ENCODE assay signal across 11 cellular contexts in the genomic region with DNA sequence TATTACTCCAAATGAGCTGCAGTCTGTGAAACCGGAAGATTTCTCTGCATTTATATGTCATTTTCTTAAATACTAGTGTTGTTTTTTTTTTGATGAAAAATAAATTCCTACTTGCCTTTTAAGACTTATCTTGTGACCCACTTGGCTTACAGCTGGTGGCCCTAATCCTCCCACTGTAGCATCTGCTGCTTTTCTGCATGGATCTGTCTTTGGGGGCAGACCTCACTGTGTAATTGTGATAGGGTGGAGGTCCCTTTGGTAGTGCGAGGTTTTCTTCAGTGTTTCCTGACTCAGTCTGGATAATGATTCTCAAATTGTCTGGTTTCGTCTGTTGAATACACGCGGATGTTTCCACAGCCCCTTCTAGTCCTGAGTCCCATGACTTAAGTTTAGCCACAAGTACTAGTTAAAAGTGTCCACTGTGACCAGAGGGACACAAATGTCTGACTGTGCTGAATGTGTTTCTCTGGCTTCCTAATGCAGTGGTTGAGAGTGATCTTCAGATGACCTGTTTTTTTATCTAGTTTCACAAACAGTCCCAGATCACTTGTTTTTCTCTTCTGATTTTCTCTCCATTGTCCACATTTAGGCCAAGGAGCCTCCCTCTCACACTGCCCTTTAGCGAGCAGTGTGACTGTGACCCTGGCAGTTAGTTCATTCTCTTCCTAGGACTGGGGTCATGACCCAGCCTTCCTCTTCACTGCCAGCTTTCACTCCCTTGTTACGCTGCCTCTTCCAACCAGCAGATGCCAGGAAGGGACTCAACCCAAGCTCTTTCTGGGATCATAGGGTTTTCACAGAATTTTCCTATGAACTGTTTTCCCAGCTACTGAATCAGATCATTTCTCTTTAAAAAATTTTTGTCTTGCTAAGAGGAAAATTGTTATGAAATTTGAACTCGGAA.
DNase-seq lines count a peak whose midpoint lies in the region; ATAC-seq, FAIRE-seq and TF ChIP-seq lines count a peak whose summit lies in the region.
"Had no signal": no experiment of that assay in that cellular context is flagged by ENCODE, and none has a peak within 500 bp of the region (broad histone marks: within the 10 kb centered on the region; RNA-seq: fewer than 3 reads in every experiment).

No MANE protein-coding gene starts in this region.

- H2AK5ac ChIP-seq in H9 (ENCODE audit: insufficient read length, low read length) = no peak overlapping the region

- no peaks in the 10 kb centered on the region for H3K79me1 ChIP-seq in H9 (ENCODE audit: insufficient read depth, low read depth, low read length, poor library complexity, severe bottlenecking)

- no peak overlapping the region for H4K5ac ChIP-seq in H9 (ENCODE audit: insufficient read length, low read depth, low read length)

- H2BK12ac ChIP-seq in H9 (ENCODE audit: insufficient read length, low read depth, low read length) = no peak overlapping the region

- no peaks in the 10 kb centered on the region for H3K9me3 ChIP-seq in H9 (ENCODE audit: control insufficient read depth, low read depth, low read length)
- H3K9me3 ChIP-seq in astrocyte (ENCODE audit: insufficient read depth, low read depth, low read length) = no peaks in the 10 kb centered on the region
- H3K9me3 ChIP-seq in right lobe of liver = no peaks in the 10 kb centered on the region
- H3K9me3 ChIP-seq: Peyer's patch had no signal

- H3K27ac Mint-ChIP-seq in H9 = peak overlapping the region; percentile 66 to 93 (median 88); a peak in 4 of 7 replicates
- H3K27ac Mint-ChIP-seq in astrocyte (ENCODE audit: unreplicated experiment) = peak overlapping the region; percentile 72
- H3K27ac Mint-ChIP-seq in stimulated activated memory B cell treated with anti-CD40 and anti-IgM and Interleukin-4, amounts not matched to agents 10 μg/mL and 1 μg/mL and 100 μg/mL, for 72 hours = peak overlapping the region; percentile 68
- no peak overlapping the region for H3K27ac Mint-ChIP-seq in progenitor cell of endocrine pancreas

- H3K36me3 Mint-ChIP-seq in H9 (ENCODE audit: insufficient read depth in 1 of 3, low read depth in 3 of 3) (peaks cover 0 to 7% (median 3%) of the 10 kb centered on the region in 3 experiments; a peak in 5 of 7 replicates), astrocyte (ENCODE audit: low read depth, unreplicated experiment) (no peaks in the 10 kb centered on the region), progenitor cell of endocrine pancreas (ENCODE audit: insufficient read depth) (no peaks in the 10 kb centered on the region)
- H3K36me3 Mint-ChIP-seq in stimulated activated memory B cell treated with anti-CD40 and anti-IgM and Interleukin-4, amounts not matched to agents 10 μg/mL and 1 μg/mL and 100 μg/mL, for 72 hours = peaks cover 17% of the 10 kb centered on the region

- no peak overlapping the region for H2BK5ac ChIP-seq in H9 (ENCODE audit: insufficient read length, low read length)

- H3K27me3 Mint-ChIP-seq in H9 (ENCODE audit: low read depth) (no peaks in the 10 kb centered on the region), astrocyte (ENCODE audit: low read depth, unreplicated experiment) (peaks cover 7% of the 10 kb centered on the region), progenitor cell of endocrine pancreas (peaks cover 29% of the 10 kb centered on the region)
- no peaks in the 10 kb centered on the region for H3K27me3 Mint-ChIP-seq in stimulated activated memory B cell treated with anti-CD40 and anti-IgM and Interleukin-4, amounts not matched to agents 10 μg/mL and 1 μg/mL and 100 μg/mL, for 72 hours

- no peaks in the 10 kb centered on the region for H4K20me1 ChIP-seq in H9 (ENCODE audit: control insufficient read depth, insufficient read depth, insufficient read length)
- H4K20me1 ChIP-seq in astrocyte (ENCODE audit: insufficient read depth, low read length) = no peaks in the 10 kb centered on the region

- no peak overlapping the region for H3K4me3 ChIP-seq in astrocyte (ENCODE audit: insufficient read depth, low read depth, low read length)
- no peak overlapping the region for H3K4me3 ChIP-seq in right lobe of liver
- H3K4me3 ChIP-seq: Peyer's patch had no signal

- no peak overlapping the region for H4K8ac ChIP-seq in H9 (replicated peaks; ENCODE audit: insufficient read length, low read depth, low read length)

- 0 out of 2 replicates have a peak overlapping the region, but pooled peaks have one; percentile 17 for H2BK15ac ChIP-seq in H9 (ENCODE audit: low read depth, low read length)

- H3K23ac ChIP-seq in H9 (ENCODE audit: insufficient read length, low read depth, low read length) = no peak overlapping the region

- H3K27ac ChIP-seq in H9 (ENCODE audit: insufficient read length, low read depth, low read length) = no peak overlapping the region
- no peak overlapping the region for H3K27ac ChIP-seq in astrocyte (ENCODE audit: low read depth, low read length)
- peak overlapping the region in 2 of 3 donors; percentile 43 for H3K27ac ChIP-seq in right lobe of liver

- no peak overlapping the region for H4K91ac ChIP-seq in H9 (ENCODE audit: insufficient read length, low read depth, low read length)

- TF ChIP-seq POLR2A in right lobe of liver (IDR thresholded peaks at IDR 0.05) = no peak

- intact Hi-C loops in right lobe of liver (cut with DNase I) = no loop called here

- H2BK20ac ChIP-seq in H9 (ENCODE audit: low read depth, low read length, poor library complexity, severe bottlenecking) = no peak overlapping the region

- H3K23me2 ChIP-seq in H9 (ENCODE audit: insufficient read length, low read depth, low read length, poor library complexity, severe bottlenecking) = peaks cover 3% of the 10 kb centered on the region

- H3K9me3 Mint-ChIP-seq in H9 = 0 out of 5 replicates have a peak, but pooled peaks cover 0 to 1% of the 10 kb centered on the region in 2 experiments
- H3K9me3 Mint-ChIP-seq in astrocyte (ENCODE audit: unreplicated experiment) = no peaks in the 10 kb centered on the region
- peaks cover 7% of the 10 kb centered on the region for H3K9me3 Mint-ChIP-seq in stimulated activated memory B cell treated with anti-CD40 and anti-IgM and Interleukin-4, amounts not matched to agents 10 μg/mL and 1 μg/mL and 100 μg/mL, for 72 hours
- no peaks in the 10 kb centered on the region for H3K9me3 Mint-ChIP-seq in progenitor cell of endocrine pancreas (ENCODE audit: low read depth)

- no peak overlapping the region for H3K18ac ChIP-seq in H9 (ENCODE audit: insufficient read length, low read depth, low read length)

- no peak overlapping the region for H3K56ac ChIP-seq in H9 (ENCODE audit: insufficient read length, low read depth, low read length)

- no peak overlapping the region for H3T11ph ChIP-seq in H9 (ENCODE audit: low read length)

- H3K4me1 ChIP-seq in H9 (ENCODE audit: insufficient read depth, low read length) (peaks cover 20% of the 10 kb centered on the region), astrocyte (ENCODE audit: insufficient read depth, low read length) (peaks cover 14% of the 10 kb centered on the region), right lobe of liver (peaks cover 0 to 22% (median 0%) of the 10 kb centered on the region in 4 donors)

- no peak overlapping the region for H3K4ac ChIP-seq in H9 (ENCODE audit: low read depth, low read length)

- peak; percentile 77 to 92 (median 82) for ATAC-seq in right lobe of liver
- no peak for ATAC-seq in stimulated activated memory B cell treated with anti-CD40 and anti-IgM and Interleukin-4, amounts not matched to agents 10 μg/mL and 1 μg/mL and 100 μg/mL, for 72 hours
- ATAC-seq in HG02610 (IDR thresholded peaks at IDR 0.05; ENCODE audit: unreplicated experiment) = no peak
- ATAC-seq in GM19324 (IDR thresholded peaks at IDR 0.05; ENCODE audit: low FRiP score, unreplicated experiment) = no peak

- TF ChIP-seq CTCF in H9 (conservative IDR thresholded peaks at IDR 0.05) (no peak), astrocyte (IDR thresholded peaks at IDR 0.05; ENCODE audit: insufficient read depth, low read depth, low read length) (no peak), right lobe of liver (IDR thresholded peaks at IDR 0.05) (no peak), progenitor cell of endocrine pancreas (IDR thresholded peaks at IDR 0.05; ENCODE audit: unreplicated experiment) (no peak)

- H3K4me2 ChIP-seq in H9 (ENCODE audit: insufficient read depth, insufficient read length, low read length) (no peak overlapping the region), astrocyte (ENCODE audit: low read length) (no peak overlapping the region)

- H3K4me3 Mint-ChIP-seq in H9 (no peak overlapping the region), astrocyte (ENCODE audit: unreplicated experiment) (no peak overlapping the region), progenitor cell of endocrine pancreas (ENCODE audit: low read depth) (no peak overlapping the region)
- no peak overlapping the region for H3K4me3 Mint-ChIP-seq in stimulated activated memory B cell treated with anti-CD40 and anti-IgM and Interleukin-4, amounts not matched to agents 10 μg/mL and 1 μg/mL and 100 μg/mL, for 72 hours

- FAIRE-seq in astrocyte (lab: Jason Lieb, UNC) = no peak

- H3K79me2 ChIP-seq in H9 (ENCODE audit: insufficient read depth, low read length) (no peaks in the 10 kb centered on the region; the same call in 1 of the 2 replicates), astrocyte (ENCODE audit: insufficient read depth, low read length) (no peaks in the 10 kb centered on the region)

- H2AFZ ChIP-seq in H9 (ENCODE audit: low read length) (no peak overlapping the region), astrocyte (ENCODE audit: low read depth, low read length) (no peak overlapping the region)

- H3K27me3 ChIP-seq in H9 (ENCODE audit: insufficient read depth, low read length) = no peaks in the 10 kb centered on the region
- no peaks in the 10 kb centered on the region for H3K27me3 ChIP-seq in astrocyte (ENCODE audit: insufficient read depth, low read length)
- no peaks in the 10 kb centered on the region for H3K27me3 ChIP-seq in right lobe of liver
- H3K27me3 ChIP-seq: Peyer's patch had no signal

- WGBS in H9 (ENCODE audit: extremely low coverage, insufficient read length, low lambda C conversion rate) = no CpG with 5 or more reads among the region's 8 CpGs
- 53% methylated on average over 8 of the region's 8 CpGs for WGBS in right lobe of liver (ENCODE audit: insufficient coverage, low coverage, low lambda C conversion rate, missing lambda C conversion rate)

- H3K14ac ChIP-seq in H9 (ENCODE audit: insufficient read depth, low read length) = no peak overlapping the region

- H3K36me3 ChIP-seq in astrocyte (ENCODE audit: insufficient read depth, low read length) (no peaks in the 10 kb centered on the region), right lobe of liver (no peaks in the 10 kb centered on the region)
- H3K36me3 ChIP-seq: Peyer's patch had no signal

- H2BK120ac ChIP-seq in H9 (ENCODE audit: low read depth, low read length, poor library complexity, severe bottlenecking) = no peak overlapping the region

- DNase-seq in H9 (no peak), astrocyte (ENCODE audit: low read depth) (no peak), right lobe of liver (no peak), progenitor cell of endocrine pancreas (ENCODE audit: low spot score, unreplicated experiment) (no peak), NCI-H510A (lab: John Stamatoyannopoulos, UW) (no peak)
- DNase-seq: activated CD4-positive, alpha-beta T cell treated with anti-CD3 and anti-CD28 coated beads for 1 hour; DMS79; Peyer's patch had no signal

- H3K4me1 Mint-ChIP-seq in H9 (peaks cover 72 to 74% of the 10 kb centered on the region in 2 experiments), astrocyte (ENCODE audit: low read depth, unreplicated experiment) (peaks cover 12% of the 10 kb centered on the region), progenitor cell of endocrine pancreas (ENCODE audit: low read depth) (peaks cover 35% of the 10 kb centered on the region)
- H3K4me1 Mint-ChIP-seq in stimulated activated memory B cell treated with anti-CD40 and anti-IgM and Interleukin-4, amounts not matched to agents 10 μg/mL and 1 μg/mL and 100 μg/mL, for 72 hours = peaks cover 54% of the 10 kb centered on the region

- H3K9ac ChIP-seq in H9 (ENCODE audit: extremely low read depth, insufficient read length, low read length) (peak overlapping the region; percentile 4), astrocyte (ENCODE audit: low read length) (no peak overlapping the region)

Comparison
In these comparisons a context has a peak if more than half of its experiments do, and no peak if none do; other contexts are left out.
1. H3K27ac ChIP-seq: peak in right lobe of liver (2 of 3); none in H9 (single experiment) and astrocyte (single experiment).
2. ATAC-seq: peak in right lobe of liver (4 of 4); none in stimulated activated memory B cell treated with anti-CD40 and anti-IgM and Interleukin-4, amounts not matched to agents 10 μg/mL and 1 μg/mL and 100 μg/mL, for 72 hours (single experiment), HG02610 (single experiment) and GM19324 (single experiment).